15 cellular contexts compared by ENCODE assay signal in the genomic region with DNA sequence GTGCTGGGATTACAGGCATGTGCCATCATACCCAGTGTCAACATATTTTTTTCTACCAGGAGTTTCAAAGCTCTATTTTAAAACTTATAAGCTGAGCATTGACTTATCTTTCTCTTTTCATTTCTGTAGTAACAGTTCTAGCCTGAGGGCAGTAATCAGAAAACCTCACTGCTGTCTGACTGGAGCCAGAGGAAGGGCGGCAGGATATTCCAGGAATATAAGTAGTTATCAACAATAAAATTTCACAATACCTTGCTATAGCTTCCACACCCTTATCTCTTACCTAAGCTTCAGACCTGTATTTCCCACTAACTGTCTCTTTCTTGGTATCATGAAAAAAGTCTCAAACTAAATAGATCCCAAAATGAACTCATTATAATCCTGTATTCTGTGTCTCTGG.
"Had no signal": no experiment of that assay in that cellular context is flagged by ENCODE, and none has a peak within 500 bp of the region (broad histone marks: within the 10 kb centered on the region; RNA-seq: fewer than 3 reads in every experiment).

No MANE protein-coding gene starts in this region.

- DNase-seq: activated CD4-positive, alpha-beta T cell treated with anti-CD3 and anti-CD28 coated beads, Interleukin-2, amount 50 U/mL, for 48 hours; activated gamma-delta T cell treated with Interleukin-2 at 50 U/mL for 16 hours; activated naive CD8-positive, alpha-beta T cell treated with anti-CD3 and anti-CD28 coated beads for 36 hours; activated T-cell treated with anti-CD3 and anti-CD28 coated beads, Interleukin-2, amount 50 U/mL, for 48 hours; gastrocnemius medialis; heart right ventricle; left lung; mesenchymal stem cell; stimulated activated CD4-positive, alpha-beta T cell treated with anti-CD3 and anti-CD28 coated beads, Interleukin-15, amount 100 ng/mL, for 24 hours; stimulated activated CD4-positive, alpha-beta T cell treated with anti-CD3 and anti-CD28 coated beads, Interleukin-4, amount 100 ng/mL, for 4 hours; stomach had no signal

- H3K36me3 ChIP-seq: ascending aorta, cardiac muscle cell, gastrocnemius medialis, heart right ventricle, left lung, stomach, vagina had no signal

- ATAC-seq: activated CD4-positive, CD25-positive, alpha-beta regulatory T cell treated with anti-CD3 and anti-CD28 coated beads, Interleukin-2, amount 50 U/mL, for 24 hours; gastrocnemius medialis; heart right ventricle; left lung had no signal

- H3K9me3 ChIP-seq: ascending aorta, gastrocnemius medialis, heart right ventricle, left lung, stomach, vagina had no signal

- H3K9me3 Mint-ChIP-seq: activated naive CD8-positive, alpha-beta T cell treated with anti-CD3 and anti-CD28 coated beads for 36 hours had no signal

- H3K27me3 ChIP-seq: ascending aorta, gastrocnemius medialis, heart right ventricle, left lung, stomach, vagina had no signal

- H3K27ac ChIP-seq: ascending aorta, cardiac muscle cell, gastrocnemius medialis, heart right ventricle, left lung, stomach, vagina had no signal

- H3K4me3 ChIP-seq: ascending aorta, cardiac muscle cell, gastrocnemius medialis, heart right ventricle, left lung, stomach, vagina had no signal

- H3K36me3 Mint-ChIP-seq: activated naive CD8-positive, alpha-beta T cell treated with anti-CD3 and anti-CD28 coated beads for 36 hours had no signal

- H3K4me3 Mint-ChIP-seq: activated naive CD8-positive, alpha-beta T cell treated with anti-CD3 and anti-CD28 coated beads for 36 hours had no signal

- H3K27ac Mint-ChIP-seq: activated naive CD8-positive, alpha-beta T cell treated with anti-CD3 and anti-CD28 coated beads for 36 hours had no signal
